In the genomic region with DNA sequence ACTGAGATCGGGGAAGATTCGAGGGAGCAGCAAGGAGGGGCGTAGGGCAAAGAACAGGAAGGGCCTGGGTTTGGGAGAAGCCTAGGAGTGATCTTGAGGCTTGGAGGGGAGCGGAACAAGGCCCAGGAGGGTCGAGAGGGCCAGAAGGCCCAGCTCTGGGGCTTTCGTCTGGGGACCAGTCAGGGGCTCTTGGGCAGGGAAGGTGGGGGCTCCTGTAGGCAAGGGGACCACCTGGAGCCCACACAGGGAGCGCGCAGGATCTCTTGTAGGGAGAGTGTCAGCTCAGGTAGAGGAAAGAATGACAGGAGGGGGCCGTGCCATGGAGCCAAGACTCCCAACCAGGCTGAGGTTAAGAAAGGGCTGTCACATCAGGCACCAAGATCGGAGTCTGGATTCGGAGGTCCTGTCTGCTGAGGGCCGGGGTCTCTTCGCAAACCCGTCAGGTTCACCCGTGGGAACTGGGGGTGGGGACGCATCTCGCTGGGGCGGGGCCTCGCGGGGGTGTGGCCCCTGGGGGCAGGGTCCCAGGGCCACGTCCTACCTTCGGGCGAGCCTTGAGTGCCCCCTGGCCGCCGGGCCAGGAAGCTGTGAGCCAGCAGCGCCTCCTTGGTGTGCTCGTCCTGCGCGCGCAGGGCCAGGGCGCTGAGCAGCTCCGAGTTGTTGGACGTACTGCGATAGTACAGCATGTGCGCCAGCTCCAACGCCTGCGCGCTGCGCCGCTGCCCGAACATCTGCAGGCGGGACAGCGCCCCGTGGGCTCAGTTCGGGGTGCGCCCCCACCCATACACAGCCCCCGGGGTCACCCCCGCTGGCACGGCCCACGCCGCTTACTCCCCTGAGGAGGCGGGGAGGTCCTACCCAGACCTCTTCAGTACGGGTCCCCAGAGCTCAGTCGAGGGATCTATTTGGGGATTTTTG, we compare ENCODE assay signal across 1 cellular context.
A peak's percentile ranks its signal among the peaks of the same experiment; 100 is the strongest.
TF ChIP-seq lines count a peak whose summit lies in the region.

No MANE protein-coding gene starts in this region.

TF ChIP-seq in K562, 482 proteins besides CTCF, POLR2A, EP300 and RAD21 (continued from another document and continues in another):
- peak; percentile 97 for TF ChIP-seq MGA (IDR thresholded peaks at IDR 0.05)
- 0 out of 2 replicates have a peak, but pooled peaks have one; percentile 16 for TF ChIP-seq MXI1 (IDR thresholded peaks at IDR 0.05; ENCODE audit: low read depth, low read length)
- peak; percentile 33; the same call in 1 of the 2 replicates for TF ChIP-seq REST (CRISPR knock-in tag; IDR thresholded peaks at IDR 0.05; ENCODE audit: low read depth)
- TF ChIP-seq ARID3B (CRISPR knock-in tag; IDR thresholded peaks at IDR 0.05; ENCODE audit: borderline replicate concordance), result no peak
- no peak for TF ChIP-seq ZNF146 (CRISPR knock-in tag; IDR thresholded peaks at IDR 0.05; ENCODE audit: unreplicated experiment)
- no peak for TF ChIP-seq ZNF717 (CRISPR knock-in tag; IDR thresholded peaks at IDR 0.05)
- TF ChIP-seq ZNF23 (CRISPR knock-in tag; IDR thresholded peaks at IDR 0.05), result no peak
- 0 out of 2 replicates have a peak, but pooled peaks have one; percentile 21 for TF ChIP-seq SOX6 (IDR thresholded peaks at IDR 0.05)
- no peak for TF ChIP-seq IRF2 (CRISPR knock-in tag; IDR thresholded peaks at IDR 0.05)
- TF ChIP-seq, protein P1, sequence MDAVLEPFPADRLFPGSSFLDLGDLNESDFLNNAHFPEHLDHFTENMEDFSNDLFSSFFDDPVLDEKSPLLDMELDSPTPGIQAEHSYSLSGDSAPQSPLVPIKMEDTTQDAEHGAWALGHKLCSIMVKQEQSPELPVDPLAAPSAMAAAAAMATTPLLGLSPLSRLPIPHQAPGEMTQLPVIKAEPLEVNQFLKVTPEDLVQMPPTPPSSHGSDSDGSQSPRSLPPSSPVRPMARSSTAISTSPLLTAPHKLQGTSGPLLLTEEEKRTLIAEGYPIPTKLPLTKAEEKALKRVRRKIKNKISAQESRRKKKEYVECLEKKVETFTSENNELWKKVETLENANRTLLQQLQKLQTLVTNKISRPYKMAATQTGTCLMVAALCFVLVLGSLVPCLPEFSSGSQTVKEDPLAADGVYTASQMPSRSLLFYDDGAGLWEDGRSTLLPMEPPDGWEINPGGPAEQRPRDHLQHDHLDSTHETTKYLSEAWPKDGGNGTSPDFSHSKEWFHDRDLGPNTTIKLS (IDR thresholded peaks at IDR 0.05; ENCODE audit: borderline replicate concordance, low read depth), result 0 out of 2 replicates have a peak, but pooled peaks have one; percentile 7
- no peak for TF ChIP-seq THAP7 (CRISPR knock-in tag; IDR thresholded peaks at IDR 0.05)
- TF ChIP-seq ESRRB (CRISPR knock-in tag; IDR thresholded peaks at IDR 0.05; ENCODE audit: borderline replicate concordance), result no peak
- no peak for TF ChIP-seq U2AF2 (optimal IDR thresholded peaks at IDR 0.05; ENCODE audit: low read depth, low read length)
- TF ChIP-seq HINFP (tag; conservative IDR thresholded peaks at IDR 0.05; ENCODE audit: low read depth), result 0 out of 2 replicates have a peak, but pooled peaks have one; percentile 7
- 0 out of 2 replicates have a peak, but pooled peaks have one; percentile 55 for TF ChIP-seq THRAP3 (IDR thresholded peaks at IDR 0.05; ENCODE audit: borderline replicate concordance)
- no peak for TF ChIP-seq ZNF431 (CRISPR knock-in tag; IDR thresholded peaks at IDR 0.05)
- no peak for TF ChIP-seq CGGBP1 (CRISPR knock-in tag; IDR thresholded peaks at IDR 0.05)
- 0 out of 2 replicates have a peak, but pooled peaks have one; percentile 50 for TF ChIP-seq ELF2 (CRISPR knock-in tag; IDR thresholded peaks at IDR 0.05)
- TF ChIP-seq BRD9 (IDR thresholded peaks at IDR 0.05; ENCODE audit: low read depth, partially characterized antibody), result peak; percentile 67
- 0 out of 2 replicates have a peak, but pooled peaks have one; percentile 59 for TF ChIP-seq ZBTB26 (CRISPR knock-in tag; IDR thresholded peaks at IDR 0.05)
- TF ChIP-seq, protein P2, sequence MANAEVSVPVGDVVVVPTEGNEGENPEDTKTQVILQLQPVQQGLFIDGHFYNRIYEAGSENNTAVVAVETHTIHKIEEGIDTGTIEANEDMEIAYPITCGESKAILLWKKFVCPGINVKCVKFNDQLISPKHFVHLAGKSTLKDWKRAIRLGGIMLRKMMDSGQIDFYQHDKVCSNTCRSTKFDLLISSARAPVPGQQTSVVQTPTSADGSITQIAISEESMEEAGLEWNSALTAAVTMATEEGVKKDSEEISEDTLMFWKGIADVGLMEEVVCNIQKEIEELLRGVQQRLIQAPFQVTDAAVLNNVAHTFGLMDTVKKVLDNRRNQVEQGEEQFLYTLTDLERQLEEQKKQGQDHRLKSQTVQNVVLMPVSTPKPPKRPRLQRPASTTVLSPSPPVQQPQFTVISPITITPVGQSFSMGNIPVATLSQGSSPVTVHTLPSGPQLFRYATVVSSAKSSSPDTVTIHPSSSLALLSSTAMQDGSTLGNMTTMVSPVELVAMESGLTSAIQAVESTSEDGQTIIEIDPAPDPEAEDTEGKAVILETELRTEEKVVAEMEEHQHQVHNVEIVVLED (CRISPR knock-in tag; IDR thresholded peaks at IDR 0.05), result peak; percentile 44; the same call in 1 of the 2 replicates
